ENCODE assay signal across 8 cellular contexts in genomic region chr15:68271854-68272471, GRCh38. TPM values are rescaled to one million over a fixed set of nuclear protein-coding genes. Genes with fewer than 3 reads are reported as not detected.
DNase-seq lines count a peak whose midpoint lies in the region; TF ChIP-seq lines count a peak whose summit lies in the region.

No MANE protein-coding gene starts in this region.

- H3K27me3 Mint-ChIP-seq in activated T-cell treated with anti-CD3 and anti-CD28 coated beads, Interleukin-2, amount 50 U/mL, for 24 hours, result no peaks in the 10 kb centered on the region

- H3K9ac ChIP-seq in iPS-20b (ENCODE audit: low read depth, low read length), result peak overlapping the region; percentile 57; the same call in 1 of the 2 replicates

- intact Hi-C loops in ascending aorta (cut with DNase I), result loop anchor here (1.0 kb wide), 1 partner anchor 7 kb away; no protein-coding TSS in a partner anchor

- no peak for TF ChIP-seq CTCF in ascending aorta (IDR thresholded peaks at IDR 0.05)

- no peaks in the 10 kb centered on the region for H3K27me3 ChIP-seq in ascending aorta
- no peaks in the 10 kb centered on the region for H3K27me3 ChIP-seq in iPS-20b (ENCODE audit: insufficient read depth, low read length)

- peak; percentile 6 for DNase-seq in HK-2 (ENCODE audit: unreplicated experiment)
- DNase-seq in ascending aorta (ENCODE audit: low spot score in 2 of 2), result peak in 1 of 2 donors; percentile 69
- no peak for DNase-seq in stimulated activated CD8-positive, alpha-beta memory T cell treated with anti-CD3 and anti-CD28 coated beads, Interleukin-4, amount 100 ng/mL, for 48 hours
- DNase-seq in NAMALWA (ENCODE audit: low spot score), result no peak
- DNase-seq in activated T-cell treated with anti-CD3 and anti-CD28 coated beads, Interleukin-2, amount 50 U/mL, for 24 hours, result no peak
- no peak for DNase-seq in putamen (ENCODE audit: low spot score)

- H3K27ac Mint-ChIP-seq in activated T-cell treated with anti-CD3 and anti-CD28 coated beads, Interleukin-2, amount 50 U/mL, for 24 hours, result no peak overlapping the region

- H3K36me3 ChIP-seq in ascending aorta, result no peaks in the 10 kb centered on the region
- H3K36me3 ChIP-seq in iPS-20b (ENCODE audit: insufficient read depth, low read depth, low read length), result no peaks in the 10 kb centered on the region

- peaks cover 12 to 34% of the 10 kb centered on the region in 2 donors for H3K4me1 ChIP-seq in ascending aorta
- peaks cover 21% of the 10 kb centered on the region; the same call in 1 of the 2 replicates for H3K4me1 ChIP-seq in iPS-20b (ENCODE audit: insufficient read depth, low read length)

- no peak overlapping the region for H3K4me3 Mint-ChIP-seq in activated T-cell treated with anti-CD3 and anti-CD28 coated beads, Interleukin-2, amount 50 U/mL, for 24 hours

- H3K4me3 ChIP-seq in ascending aorta (peak overlapping the region in 1 of 2 donors; percentile 16), iPS-20b (ENCODE audit: low read length) (peak overlapping the region; percentile 31; the same call in 1 of the 2 replicates), skin epidermis (no peak overlapping the region)

- H3K9me3 Mint-ChIP-seq in activated T-cell treated with anti-CD3 and anti-CD28 coated beads, Interleukin-2, amount 50 U/mL, for 24 hours, result no peaks in the 10 kb centered on the region

- H3K4me1 Mint-ChIP-seq in activated T-cell treated with anti-CD3 and anti-CD28 coated beads, Interleukin-2, amount 50 U/mL, for 24 hours (ENCODE audit: low read depth), result peaks cover 13% of the 10 kb centered on the region

- peak overlapping the region; percentile 91 to 99 for H3K27ac ChIP-seq in ascending aorta
- no peak overlapping the region for H3K27ac ChIP-seq in iPS-20b (ENCODE audit: low read length)
- peak overlapping the region in 20 of 21 experiments; percentile 41 to 95 (median 71) for H3K27ac ChIP-seq in skin epidermis

- H3K9me3 ChIP-seq in ascending aorta, result no peaks in the 10 kb centered on the region
- no peaks in the 10 kb centered on the region for H3K9me3 ChIP-seq in iPS-20b (ENCODE audit: insufficient read depth, low read depth, low read length)

- H3K36me3 Mint-ChIP-seq in activated T-cell treated with anti-CD3 and anti-CD28 coated beads, Interleukin-2, amount 50 U/mL, for 24 hours (ENCODE audit: low read depth), result peaks cover under 1% of the 10 kb centered on the region

RNA-seq across cellular contexts. Expression of gene FEM1B, which starts 5.6 kb away (rescaled TPM):
- total RNA-seq in ascending aorta, result 57.0 TPM

RNA-seq across cellular contexts. Expression of gene CLN6, which starts 42.4 kb away (rescaled TPM):
- total RNA-seq in ascending aorta, result 6.4 TPM
